8 cellular contexts compared by ENCODE assay signal in the genomic region with DNA sequence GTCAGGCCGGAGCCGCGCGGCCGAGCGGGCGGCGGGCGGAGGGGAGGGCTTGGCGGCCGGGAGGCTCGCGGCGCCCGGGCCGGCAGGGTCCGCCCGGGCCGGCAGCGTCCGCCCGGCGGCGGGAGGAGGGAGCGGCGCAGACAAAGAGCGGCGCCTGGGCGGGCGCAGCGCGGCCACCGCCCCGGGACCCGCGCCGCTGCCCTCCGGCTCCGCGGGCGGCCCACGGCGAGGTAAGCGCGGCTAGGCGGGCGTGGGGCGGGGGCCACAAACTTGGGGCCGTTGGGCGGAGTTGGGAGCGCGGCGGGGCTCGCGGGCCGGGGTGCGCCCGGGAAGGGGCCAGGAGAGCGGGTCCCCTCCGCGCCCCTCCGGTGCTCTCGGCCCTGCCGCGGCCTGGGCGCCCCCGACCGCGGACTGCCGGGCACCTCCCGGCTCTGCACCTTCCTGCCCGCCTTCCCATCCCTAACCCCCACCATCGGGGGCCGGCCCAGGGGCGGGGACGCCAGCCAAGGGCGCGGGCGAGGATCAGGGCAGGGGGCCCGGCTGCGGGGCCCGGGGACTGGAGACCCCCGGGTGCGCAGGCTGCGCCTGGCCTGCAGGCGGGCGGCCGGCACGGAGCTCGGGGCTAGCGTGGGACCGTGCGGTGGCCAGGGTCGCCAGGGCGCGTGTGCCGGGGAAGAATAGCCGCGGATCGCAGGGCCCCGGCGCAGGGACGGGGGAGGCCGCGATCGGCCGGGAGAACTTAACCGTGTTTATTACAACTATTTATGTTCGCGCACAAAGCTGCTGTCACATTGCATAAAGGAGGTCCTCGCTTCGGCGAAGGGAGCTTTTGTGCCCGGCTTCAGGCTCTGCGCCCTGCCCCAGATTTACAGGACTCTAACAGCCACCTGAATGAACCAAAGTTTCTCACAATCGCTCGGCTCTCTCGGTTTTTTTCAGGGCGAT. TPM values are rescaled to one million over a fixed set of nuclear protein-coding genes. Genes with fewer than 3 reads are reported as not detected.
A peak's percentile ranks its signal among the peaks of the same experiment; 100 is the strongest.
DNase-seq lines count a peak whose midpoint lies in the region; ATAC-seq and TF ChIP-seq lines count a peak whose summit lies in the region.

Gene NCK2 (plus strand): TSS at position 4 of the 945 bp plus-strand sequence. CDS start 110,152 bp downstream, outside the sequence.

- peak within 1 kb of the TSS; percentile 15 for H2AK5ac ChIP-seq in neuronal stem cell (ENCODE audit: low read depth, low read length)

- H2BK15ac ChIP-seq in neuronal stem cell (ENCODE audit: low read length) = no peak within 1 kb of the TSS

- no peak within 1 kb of the TSS for H2BK120ac ChIP-seq in neuronal stem cell (ENCODE audit: low read depth, low read length)

- H3K14ac ChIP-seq in neuronal stem cell (ENCODE audit: low read length) = no peak within 1 kb of the TSS

- peaks cover 52% of the 10 kb centered on the region for H3K79me2 ChIP-seq in Loucy (ENCODE audit: insufficient read depth, low read length)

- H2BK5ac ChIP-seq in neuronal stem cell (ENCODE audit: low read length) = no peak within 1 kb of the TSS

- no peak within 1 kb of the TSS for H3K4ac ChIP-seq in neuronal stem cell (ENCODE audit: low read length)

- H3K9me3 ChIP-seq in Loucy (ENCODE audit: insufficient read depth, low read depth, low read length) = no peaks in the 10 kb centered on the region
- no peaks in the 10 kb centered on the region for H3K9me3 ChIP-seq in gastroesophageal sphincter
- peaks cover 0 to 18% of the 10 kb centered on the region in 2 donors for H3K9me3 ChIP-seq in neuronal stem cell (replicated peaks in 1 of 2; ENCODE audit: control insufficient read depth in 2 of 2, insufficient read depth in 1 of 2, low read depth in 1 of 2, low read length in 2 of 2)

- no peaks in the 10 kb centered on the region for H3F3A ChIP-seq in Loucy (ENCODE audit: low read depth)

- peak within 1 kb of the TSS; percentile 96 for H3K4me2 ChIP-seq in Loucy (ENCODE audit: low read depth, low read length, poor library complexity, severe bottlenecking)
- peak within 1 kb of the TSS; percentile 78 for H3K4me2 ChIP-seq in neuronal stem cell (ENCODE audit: insufficient read depth, low read length, poor library complexity, severe bottlenecking)

- no peak within 1 kb of the TSS for H4K91ac ChIP-seq in neuronal stem cell (ENCODE audit: low read depth, low read length, poor library complexity)

- H3K18ac ChIP-seq in neuronal stem cell (ENCODE audit: low read length) = peak within 1 kb of the TSS; percentile 91

- peak within 1 kb of the TSS; percentile 95 for H3K4me3 ChIP-seq in Loucy (ENCODE audit: low read length, poor library complexity, severe bottlenecking)
- peak within 1 kb of the TSS; percentile 88 to 95 for H3K4me3 ChIP-seq in gastroesophageal sphincter
- peak within 1 kb of the TSS; percentile 62 to 92 for H3K4me3 ChIP-seq in neuronal stem cell (ENCODE audit: low read length in 2 of 2)

- WGBS in gastroesophageal sphincter (ENCODE audit: low coverage in 1 of 2), 2 donors = 0 to 1% methylated on average over 11 to 20 of the region's 119 CpGs
- WGBS in neuronal stem cell (ENCODE audit: extremely low coverage in 2 of 2, insufficient read length in 2 of 2, insufficient replicate concordance in 1 of 2), 2 donors = no CpG with 5 or more reads among the region's 119 CpGs

- peak within 1 kb of the TSS; percentile 47 for H3K23ac ChIP-seq in neuronal stem cell (ENCODE audit: low read depth, low read length, poor library complexity)

- H4K8ac ChIP-seq in neuronal stem cell (ENCODE audit: low read depth, low read length) = no peak within 1 kb of the TSS

- H3K27me3 ChIP-seq in Loucy (ENCODE audit: insufficient read depth, low read length, poor library complexity, severe bottlenecking) = no peaks in the 10 kb centered on the region
- H3K27me3 ChIP-seq in gastroesophageal sphincter = no peaks in the 10 kb centered on the region
- H3K27me3 ChIP-seq in neuronal stem cell (ENCODE audit: control insufficient read depth in 3 of 3, insufficient read depth in 3 of 3, low read depth in 1 of 3, low read length in 3 of 3) = peaks cover 0 to 4% (median 0%) of the 10 kb centered on the region in 3 experiments

- H2BK12ac ChIP-seq in neuronal stem cell (ENCODE audit: low read length) = no peak within 1 kb of the TSS

- H2AFZ ChIP-seq in Loucy (ENCODE audit: low read length) = peak within 1 kb of the TSS; percentile 61
- peak within 1 kb of the TSS; percentile 80 for H2AFZ ChIP-seq in neuronal stem cell (ENCODE audit: low read length)

- no peaks in the 10 kb centered on the region for H3K9me2 ChIP-seq in Loucy (replicated peaks; ENCODE audit: low read depth, low read length)

- DNase-seq in NCI-H748 (lab: John Stamatoyannopoulos, UW; ENCODE audit: unreplicated experiment) (peak; percentile 54), NCI-H748 treated with DMSO at 0.1 percent for 48 hours (lab: John Stamatoyannopoulos, UW) (no peak), H4 (ENCODE audit: low spot score) (no peak), activated gamma-delta T cell treated with Interleukin-2 at 50 U/mL for 16 hours (peak; percentile 24), neuronal stem cell (ENCODE audit: low spot score) (peak; percentile 27), NCI-H1048 (lab: John Stamatoyannopoulos, UW) (no peak)

- TF ChIP-seq EP300 in gastroesophageal sphincter (IDR thresholded peaks at IDR 0.05) = no peak

- no peak for TF ChIP-seq CTCF in Loucy (conservative IDR thresholded peaks at IDR 0.05; ENCODE audit: low read length)
- TF ChIP-seq CTCF in gastroesophageal sphincter (IDR thresholded peaks at IDR 0.05) = peak in 2 of 4 experiments; percentile 42 to 49

- ATAC-seq in gastroesophageal sphincter = peak; percentile 69

- H3K36me3 ChIP-seq in Loucy (ENCODE audit: insufficient read depth, low read length) (no peaks in the 10 kb centered on the region), gastroesophageal sphincter (no peaks in the 10 kb centered on the region), neuronal stem cell (replicated peaks in 1 of 2; ENCODE audit: control insufficient read depth in 2 of 2, insufficient read depth in 2 of 2, low read length in 2 of 2) (peaks cover 0 to 40% of the 10 kb centered on the region in 2 donors)

- peaks cover 35% of the 10 kb centered on the region for H4K20me1 ChIP-seq in Loucy (ENCODE audit: insufficient read depth, low read length, poor library complexity, severe bottlenecking)

- H3K4me1 ChIP-seq in Loucy (ENCODE audit: insufficient read depth, low read length, poor library complexity, severe bottlenecking) = peaks cover 48% of the 10 kb centered on the region
- peaks cover 0 to 57% (median 22%) of the 10 kb centered on the region in 3 donors for H3K4me1 ChIP-seq in gastroesophageal sphincter
- peaks cover 7 to 16% of the 10 kb centered on the region in 2 donors for H3K4me1 ChIP-seq in neuronal stem cell (ENCODE audit: control insufficient read depth in 2 of 2, insufficient read depth in 1 of 2, low read depth in 1 of 2, low read length in 2 of 2)

- peaks cover 5% of the 10 kb centered on the region for H3K79me1 ChIP-seq in neuronal stem cell (ENCODE audit: low read depth, low read length)

- TF ChIP-seq POLR2A in gastroesophageal sphincter (IDR thresholded peaks at IDR 0.05) = peak in 1 of 2 donors; percentile 33

- H3K9ac ChIP-seq in Loucy (ENCODE audit: low read depth, low read length, poor library complexity, severe bottlenecking) (peak within 1 kb of the TSS; percentile 76), neuronal stem cell (ENCODE audit: low read depth, low read length, poor library complexity) (peak within 1 kb of the TSS; percentile 82)

- H3K27ac ChIP-seq in gastroesophageal sphincter = peak within 1 kb of the TSS; percentile 83 to 95 (median 92)
- H3K27ac ChIP-seq in neuronal stem cell (replicated peaks; ENCODE audit: low read length) = peak within 1 kb of the TSS; percentile 53

RNA-seq across cellular contexts. Expression of gene NCK2, which starts in this region (rescaled TPM):
- total RNA-seq in H4 (2014; rRNA removed; shearing (Covaris generic)) = 14.7 and 17.6 TPM in 2 replicates
- 100 to 1,000 TPM in 1 of 4 donors, 10 to 100 TPM in 3; 63.0 to 131 (median 89.5) TPM for total RNA-seq in gastroesophageal sphincter
- polyA plus RNA-seq in neuronal stem cell (2013, experiment 1 of 2) = 37.1 TPM
- polyA plus RNA-seq in neuronal stem cell (2013, experiment 2 of 2) = 37.6 TPM

Comparison
In these comparisons a context has a peak if more than half of its experiments do, and no peak if none do; other contexts are left out.
1. DNase-seq: peak in NCI-H748 (single experiment), activated gamma-delta T cell treated with Interleukin-2 at 50 U/mL for 16 hours (single experiment) and neuronal stem cell (single experiment); none in NCI-H748 treated with DMSO at 0.1 percent for 48 hours (single experiment), H4 (single experiment) and NCI-H1048 (single experiment).
2. Peak in every context shown above with its lines, with median percentiles within 50 percentile points of each other: H3K4me3 ChIP-seq.